ENCODE assay signal across 15 cellular contexts in the genomic region with DNA sequence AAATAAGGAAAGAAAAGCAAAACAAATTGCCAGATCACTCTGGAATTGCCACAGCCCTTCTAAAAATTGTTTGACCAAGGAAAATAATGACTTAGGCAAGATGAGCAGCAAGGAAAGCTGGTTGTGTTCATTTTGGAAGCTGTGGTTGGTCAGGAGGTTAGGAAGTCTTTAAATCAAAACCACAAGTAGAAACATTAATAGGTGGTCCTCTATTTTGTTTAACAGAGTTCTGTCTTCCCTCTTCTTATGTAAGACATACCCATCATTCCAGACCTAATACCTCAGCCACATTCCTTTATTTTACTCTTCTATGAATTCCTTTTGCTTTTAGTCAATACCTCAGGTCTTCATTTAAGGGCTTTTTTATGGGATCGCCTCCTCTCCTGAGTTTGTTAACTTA.
A peak's percentile ranks its signal among the peaks of the same experiment; 100 is the strongest.
DNase-seq lines count a peak whose midpoint lies in the region; ATAC-seq lines count a peak whose summit lies in the region.
"Had no signal": no experiment of that assay in that cellular context is flagged by ENCODE, and none has a peak within 500 bp of the region (broad histone marks: within the 10 kb centered on the region; RNA-seq: fewer than 3 reads in every experiment).

No MANE protein-coding gene starts in this region.

- no peak overlapping the region for H2AFZ ChIP-seq in trophoblast cell (ENCODE audit: insufficient read depth, low read length, poor library complexity)

- H3K4me3 ChIP-seq in SJSA1, result no peak overlapping the region
- no peak overlapping the region for H3K4me3 ChIP-seq in trophoblast cell (ENCODE audit: low read depth, low read length)
- H3K4me3 ChIP-seq: mucosa of descending colon had no signal

- no peak overlapping the region for H4K12ac ChIP-seq in trophoblast cell (ENCODE audit: low read depth, low read length)

- H2AK5ac ChIP-seq in trophoblast cell (ENCODE audit: low read length), result no peak overlapping the region

- no peaks in the 10 kb centered on the region for H3K79me2 ChIP-seq in trophoblast cell (ENCODE audit: control insufficient read depth, insufficient read depth, low read length, poor library complexity)

- H3K4ac ChIP-seq in trophoblast cell (ENCODE audit: low read depth, low read length), result no peak overlapping the region

- no peak overlapping the region for H4K8ac ChIP-seq in trophoblast cell (ENCODE audit: low read depth, low read length)

- H3K14ac ChIP-seq in trophoblast cell (ENCODE audit: low read length), result no peak overlapping the region

- H3K36me3 ChIP-seq in SJSA1 (0 out of 2 replicates have a peak, but pooled peaks cover 3% of the 10 kb centered on the region), trophoblast cell (ENCODE audit: control insufficient read depth in 1 of 2, insufficient read depth in 2 of 2, low read length in 2 of 2) (peaks cover 2 to 3% of the 10 kb centered on the region in 2 experiments)

- H2BK5ac ChIP-seq in trophoblast cell (ENCODE audit: low read depth, low read length, poor library complexity), result no peak overlapping the region

- ATAC-seq in HG03280 (IDR thresholded peaks at IDR 0.05; ENCODE audit: unreplicated experiment) (no peak), HG02763 (IDR thresholded peaks at IDR 0.05; ENCODE audit: unreplicated experiment) (no peak)
- ATAC-seq: activated CD8-positive, alpha-beta T cell treated with anti-CD3 and anti-CD28 coated beads for 36 hours; mucosa of descending colon; stimulated activated naive CD8-positive, alpha-beta T cell treated with anti-CD3 and anti-CD28 coated beads, Interleukin-15, Interleukin-2, amounts not matched to agents 100 U/mL and 50 U/mL, for 24 hours had no signal

- no peak overlapping the region for H3K9ac ChIP-seq in trophoblast cell (ENCODE audit: low read length)

- H3K4me2 ChIP-seq in trophoblast cell (ENCODE audit: low read length), result no peak overlapping the region

- no CpG with 5 or more reads among the region's 1 CpG for WGBS in trophoblast cell (ENCODE audit: extremely low coverage, insufficient coverage, insufficient read length)

- H4K91ac ChIP-seq in trophoblast cell (ENCODE audit: low read depth, low read length), result no peak overlapping the region

- peak; percentile 15 for DNase-seq in Daoy (ENCODE audit: low read depth)
- DNase-seq in SJSA1 (ENCODE audit: low read depth in 1 of 2, low spot score in 2 of 2), result peak; percentile 71 to 96
- peak; percentile 44 for DNase-seq in fibroblast of peridontal ligament (ENCODE audit: extremely low read depth)
- peak in 1 of 2 donors; percentile 41 for DNase-seq in trophoblast cell
- DNase-seq in nucleus accumbens (lab: John Stamatoyannopoulos, UW), result no peak
- DNase-seq in NCI-H510A treated with DMSO at 0.1 percent for 48 hours (lab: John Stamatoyannopoulos, UW), result no peak
- DNase-seq: activated CD8-positive, alpha-beta T cell treated with anti-CD3 and anti-CD28 coated beads for 36 hours; activated effector memory CD4-positive, alpha-beta T cell treated with Interleukin-2 at 50 U/mL for 16 hours; H7; mucosa of descending colon; NCI-H1092 treated with DMSO at 0.1 percent for 48 hours; retina; stimulated activated naive CD8-positive, alpha-beta T cell treated with anti-CD3 and anti-CD28 coated beads, Interleukin-15, Interleukin-2, amounts not matched to agents 100 U/mL and 50 U/mL, for 24 hours had no signal

- H3K23ac ChIP-seq in trophoblast cell (ENCODE audit: low read length), result no peak overlapping the region

- H3K27me3 ChIP-seq in SJSA1 (replicated peaks) (no peaks in the 10 kb centered on the region), trophoblast cell (ENCODE audit: insufficient read depth, low read length) (no peaks in the 10 kb centered on the region)

- no peak overlapping the region for H3K18ac ChIP-seq in trophoblast cell (ENCODE audit: low read length)

- H2BK120ac ChIP-seq in trophoblast cell (ENCODE audit: insufficient read depth, low read length, poor library complexity), result no peak overlapping the region

- H3K27ac ChIP-seq in SJSA1, result peak overlapping the region; percentile 97
- H3K27ac ChIP-seq in trophoblast cell (ENCODE audit: low read depth, low read length), result peak overlapping the region; percentile 12

- H3K79me1 ChIP-seq in trophoblast cell (ENCODE audit: low read length), result no peaks in the 10 kb centered on the region

- H3K9me3 ChIP-seq in SJSA1 (replicated peaks) (no peaks in the 10 kb centered on the region), trophoblast cell (ENCODE audit: insufficient read depth, low read depth, low read length) (no peaks in the 10 kb centered on the region)
- H3K9me3 ChIP-seq: mucosa of descending colon had no signal

- H3K4me1 ChIP-seq in SJSA1 (replicated peaks) (peaks cover 42% of the 10 kb centered on the region), trophoblast cell (ENCODE audit: control insufficient read depth in 1 of 2, insufficient read depth in 2 of 2, low read length in 2 of 2) (peaks cover 0 to 10% of the 10 kb centered on the region in 2 experiments)

- H2BK12ac ChIP-seq in trophoblast cell (ENCODE audit: low read length), result no peak overlapping the region

Comparison
In these comparisons a context has a peak if more than half of its experiments do, and no peak if none do; other contexts are left out.
1. DNase-seq: peak in Daoy (single experiment), SJSA1 (2 of 2) and fibroblast of peridontal ligament (single experiment); none in nucleus accumbens (0 of 56) and NCI-H510A treated with DMSO at 0.1 percent for 48 hours (single experiment).